In the genomic region with DNA sequence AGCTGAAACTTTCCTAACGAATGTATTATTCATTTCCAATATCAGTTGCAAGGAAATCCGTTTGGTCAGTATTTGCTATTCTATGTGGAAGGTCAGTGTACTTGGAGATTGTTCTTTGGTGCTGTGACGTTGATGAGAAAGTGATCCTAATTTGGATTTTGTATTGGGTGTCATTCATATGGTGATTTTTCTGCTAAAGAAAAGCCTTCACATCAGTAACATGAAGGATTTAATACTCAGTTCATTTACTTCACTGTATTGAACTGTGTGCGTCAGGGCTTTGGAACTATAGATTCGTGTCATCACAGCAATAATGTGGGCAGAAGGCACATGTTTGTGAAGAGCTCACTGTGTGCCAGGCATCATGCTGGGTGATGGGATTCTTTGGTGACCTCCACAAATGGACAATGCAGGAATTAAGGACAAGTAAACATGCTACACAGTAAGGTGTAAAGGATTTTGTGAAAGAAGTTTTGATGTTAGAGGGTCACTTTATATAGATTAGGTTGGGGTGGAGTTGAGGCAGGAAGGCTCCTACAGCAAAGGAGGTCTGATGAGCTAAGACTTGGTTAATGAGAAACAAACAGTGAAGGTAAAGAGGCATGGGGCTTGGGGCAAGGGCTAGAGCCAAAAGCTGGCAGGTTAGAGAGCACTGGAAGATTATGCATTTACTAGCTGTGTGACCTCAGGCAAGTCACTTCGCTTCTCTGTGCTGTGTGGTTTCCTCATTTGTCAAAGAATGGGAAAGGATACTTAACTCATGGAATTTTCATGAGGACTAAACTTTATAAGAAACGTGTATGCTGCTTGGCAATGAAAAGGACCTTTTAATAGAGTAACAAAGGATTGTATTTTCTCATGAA, we compare ENCODE assay signal across 22 cellular contexts. TPM values are rescaled to one million over a fixed set of nuclear protein-coding genes. Genes with fewer than 3 reads are reported as not detected.
DNase-seq lines count a peak whose midpoint lies in the region; ATAC-seq, FAIRE-seq and TF ChIP-seq lines count a peak whose summit lies in the region.
"Had no signal": no experiment of that assay in that cellular context is flagged by ENCODE, and none has a peak within 500 bp of the region (broad histone marks: within the 10 kb centered on the region; RNA-seq: fewer than 3 reads in every experiment).

No MANE protein-coding gene starts in this region.

- no peak for ATAC-seq in stimulated activated naive B cell treated with anti-CD40 and anti-IgM and Interleukin-4, amounts not matched to agents 10 μg/mL and 1 μg/mL and 100 μg/mL, for 72 hours (replicated peaks)
- no peak for ATAC-seq in left lobe of liver
- ATAC-seq: gastroesophageal sphincter, T-cell had no signal

- no peak for FAIRE-seq in D721Med (lab: Jason Lieb, UNC)
- FAIRE-seq: bronchial epithelial cell had no signal

- intact Hi-C loops in MCF 10A (cut with micrococcal nuclease) (no loop called here), mammary epithelial cell (cut with micrococcal nuclease) (no loop called here)

- no peaks in the 10 kb centered on the region for H4K20me1 ChIP-seq in mammary epithelial cell (ENCODE audit: insufficient read depth, low read length)

- H3K4me1 ChIP-seq in mammary epithelial cell (ENCODE audit: insufficient read depth, low read length): peaks cover 16% of the 10 kb centered on the region

- no peak overlapping the region for H3K4me3 ChIP-seq in mammary epithelial cell (replicated peaks in 1 of 3; ENCODE audit: insufficient read depth in 1 of 3, low read depth in 2 of 3, low read length in 3 of 3)
- H3K4me3 ChIP-seq: gastroesophageal sphincter, MG63, right atrium auricular region, upper lobe of left lung had no signal

- no peaks in the 10 kb centered on the region for H3K36me3 ChIP-seq in mammary epithelial cell (ENCODE audit: insufficient read depth, low read length)
- H3K36me3 ChIP-seq: gastroesophageal sphincter, MG63, right atrium auricular region had no signal

- DNase-seq in MCF 10A (ENCODE audit: unreplicated experiment): no peak
- DNase-seq in mammary epithelial cell: no peak
- DNase-seq in stimulated activated naive B cell treated with anti-CD40 and anti-IgM and Interleukin-4, amounts not matched to agents 10 μg/mL and 1 μg/mL and 100 μg/mL, for 72 hours: no peak
- no peak for DNase-seq in D721Med (ENCODE audit: insufficient read length, low spot score)
- DNase-seq in SW480 (ENCODE audit: low spot score): no peak
- no peak for DNase-seq in left lobe of liver (ENCODE audit: low spot score)
- DNase-seq: ACHN; activated CD4-positive, alpha-beta memory T cell treated with anti-CD3 and anti-CD28 coated beads, Interleukin-2, amount 10 ng/mL, durations not matched to agents 7 days and 5 days; erythroblast; MG63; NCI-H1694 treated with DMSO at 0.1 percent for 48 hours; NCI-H345; stimulated activated CD4-positive, alpha-beta T cell treated with anti-CD3 and anti-CD28 coated beads, Interleukin-15, amount 100 ng/mL, for 24 hours; stimulated activated naive CD4-positive, alpha-beta T cell treated with Interleukin-2 at 50 U/mL for 16 hours; T-cell; upper lobe of left lung had no signal

- H3K27me3 ChIP-seq in mammary epithelial cell (ENCODE audit: insufficient read depth, low read length): no peaks in the 10 kb centered on the region
- H3K27me3 ChIP-seq: gastroesophageal sphincter, MG63, right atrium auricular region, upper lobe of left lung had no signal

- dilution Hi-C loops in mammary epithelial cell (cut with HindIII; ENCODE audit: low sequenced_read_pairs): no loop called here

- TF ChIP-seq CTCF in MCF 10A (IDR thresholded peaks at IDR 0.05; ENCODE audit: unreplicated experiment): no peak
- TF ChIP-seq CTCF in mammary epithelial cell (conservative IDR thresholded peaks at IDR 0.05 in 1 of 2, IDR thresholded peaks at IDR 0.05 in 1 of 2; ENCODE audit: extremely low read depth in 1 of 2, insufficient read depth in 1 of 2, low read depth in 1 of 2, low read length in 2 of 2): no peak
- no peak for TF ChIP-seq CTCF in brain (conservative IDR thresholded peaks at IDR 0.05)
- no peak for TF ChIP-seq CTCF in D721Med (IDR thresholded peaks at IDR 0.05; ENCODE audit: insufficient read depth, missing control alignments)

- CTCF ChIA-PET in MCF 10A (lab: Yijun Ruan, JAX) (interaction anchor here (0.9 kb wide), 1 partner anchor 159 kb away, joined by 3 read pairs; no protein-coding TSS in a partner anchor), mammary epithelial cell (lab: Charles Lee; ENCODE audit: low non-redundant PET) (no interaction called here)

- in situ Hi-C loops in mammary epithelial cell (cut with MboI; ENCODE audit: low sequenced_read_pairs in 2 of 2): loop anchor here in 1 of 2 donors (10.0 to 25.0 kb wide), 2 partner anchors 105 to 398 kb away; no protein-coding TSS in a partner anchor

- 73% methylated on average over 7 of the region's 7 CpGs for WGBS in mammary epithelial cell (ENCODE audit: low coverage, missing lambda C conversion rate)

- H3K9me3 ChIP-seq in mammary epithelial cell (replicated peaks; ENCODE audit: insufficient read depth, low read length): no peaks in the 10 kb centered on the region
- H3K9me3 ChIP-seq: gastroesophageal sphincter, MG63, right atrium auricular region, upper lobe of left lung had no signal

- H3K27me3 Mint-ChIP-seq in MCF 10A (ENCODE audit: insufficient read depth, unreplicated experiment): no peaks in the 10 kb centered on the region
- peaks cover 3% of the 10 kb centered on the region for H3K27me3 Mint-ChIP-seq in IgD-negative memory B cell
- H3K27me3 Mint-ChIP-seq in brain: peaks cover 2% of the 10 kb centered on the region
- H3K27me3 Mint-ChIP-seq in stimulated activated naive B cell treated with anti-CD40 and anti-IgM and Interleukin-4, amounts not matched to agents 10 μg/mL and 1 μg/mL and 100 μg/mL, for 72 hours: no peaks in the 10 kb centered on the region
- H3K27me3 Mint-ChIP-seq: activated CD4-positive, alpha-beta memory T cell treated with anti-CD3 and anti-CD28 coated beads, Interleukin-2, amount 10 ng/mL, durations not matched to agents 7 days and 5 days; T-cell had no signal

- peaks cover 22% of the 10 kb centered on the region for H3K4me1 Mint-ChIP-seq in MCF 10A (ENCODE audit: insufficient read depth, unreplicated experiment)
- peaks cover 63 to 81% (median 73%) of the 10 kb centered on the region in 3 donors for H3K4me1 Mint-ChIP-seq in IgD-negative memory B cell
- H3K4me1 Mint-ChIP-seq in brain: peaks cover 99% of the 10 kb centered on the region
- peaks cover 42 to 80% of the 10 kb centered on the region in 2 donors for H3K4me1 Mint-ChIP-seq in stimulated activated naive B cell treated with anti-CD40 and anti-IgM and Interleukin-4, amounts not matched to agents 10 μg/mL and 1 μg/mL and 100 μg/mL, for 72 hours

- H3K36me3 Mint-ChIP-seq in MCF 10A (ENCODE audit: insufficient read depth, unreplicated experiment): peaks cover 8% of the 10 kb centered on the region
- H3K36me3 Mint-ChIP-seq in IgD-negative memory B cell: no peaks in the 10 kb centered on the region
- peaks cover 14% of the 10 kb centered on the region for H3K36me3 Mint-ChIP-seq in brain
- H3K36me3 Mint-ChIP-seq in stimulated activated naive B cell treated with anti-CD40 and anti-IgM and Interleukin-4, amounts not matched to agents 10 μg/mL and 1 μg/mL and 100 μg/mL, for 72 hours: peaks cover 12 to 28% of the 10 kb centered on the region in 2 donors

- H3K27ac ChIP-seq in mammary epithelial cell (ENCODE audit: insufficient read depth, low read depth, low read length): no peak overlapping the region
- H3K27ac ChIP-seq: gastroesophageal sphincter, upper lobe of left lung had no signal

- POLR2A ChIA-PET in MCF 10A (lab: Yijun Ruan, JAX): interaction anchor here (0.8 to 1.8 kb wide), 4 partner anchors 9 to 163 kb away, joined by 3 to 6 read pairs (median 6); no protein-coding TSS in a partner anchor

- H3K9ac ChIP-seq in mammary epithelial cell (ENCODE audit: insufficient read depth, low read length): no peak overlapping the region

- no peak overlapping the region for H3K4me2 ChIP-seq in mammary epithelial cell (ENCODE audit: insufficient read depth, low read depth, low read length)

- H2AFZ ChIP-seq in mammary epithelial cell (ENCODE audit: low read depth, low read length): no peak overlapping the region

- no TSS peak for BruUV-seq in MCF 10A (replicated peaks; lab: Mats Ljungman, UMichigan)
- no TSS peak for BruUV-seq in mammary epithelial cell (replicated peaks; lab: Mats Ljungman, UMichigan)

- H3K4me3 Mint-ChIP-seq in MCF 10A (ENCODE audit: unreplicated experiment) (no peak overlapping the region), IgD-negative memory B cell (peak overlapping the region in 3 of 4 donors; percentile 1 to 50 (median 44)), brain (peak overlapping the region in 4 of 5 experiments; percentile 5 to 57 (median 24))
- H3K4me3 Mint-ChIP-seq in stimulated activated naive B cell treated with anti-CD40 and anti-IgM and Interleukin-4, amounts not matched to agents 10 μg/mL and 1 μg/mL and 100 μg/mL, for 72 hours: no peak overlapping the region
- H3K4me3 Mint-ChIP-seq: activated CD4-positive, alpha-beta memory T cell treated with anti-CD3 and anti-CD28 coated beads, Interleukin-2, amount 10 ng/mL, durations not matched to agents 7 days and 5 days; activated T-helper 1 cell treated with anti-CD3 and anti-CD28 coated beads, Interleukin-12 subunit alpha, Interleukin-12 subunit beta, Interleukin-2, Interleukin-4 antibody, amounts not matched to agents 30 ng/mL and 10 ng/mL and 1 ng/mL, durations not matched to agents 14 hours and 24 hours and 36 hours had no signal

- no peaks in the 10 kb centered on the region for H3K9me3 Mint-ChIP-seq in MCF 10A (ENCODE audit: unreplicated experiment)
- no peaks in the 10 kb centered on the region for H3K9me3 Mint-ChIP-seq in IgD-negative memory B cell
- no peaks in the 10 kb centered on the region for H3K9me3 Mint-ChIP-seq in brain
- no peaks in the 10 kb centered on the region for H3K9me3 Mint-ChIP-seq in stimulated activated naive B cell treated with anti-CD40 and anti-IgM and Interleukin-4, amounts not matched to agents 10 μg/mL and 1 μg/mL and 100 μg/mL, for 72 hours
- H3K9me3 Mint-ChIP-seq: activated CD4-positive, alpha-beta memory T cell treated with anti-CD3 and anti-CD28 coated beads, Interleukin-2, amount 10 ng/mL, durations not matched to agents 7 days and 5 days; activated T-helper 1 cell treated with anti-CD3 and anti-CD28 coated beads, Interleukin-12 subunit alpha, Interleukin-12 subunit beta, Interleukin-2, Interleukin-4 antibody, amounts not matched to agents 30 ng/mL and 10 ng/mL and 1 ng/mL, durations not matched to agents 14 hours and 24 hours and 36 hours; T-cell had no signal

- H3K79me2 ChIP-seq in mammary epithelial cell (ENCODE audit: insufficient read depth, low read length): peaks cover 100% of the 10 kb centered on the region

- H3K27ac Mint-ChIP-seq in MCF 10A (ENCODE audit: low read depth, unreplicated experiment) (peak overlapping the region; percentile 57), IgD-negative memory B cell (peak overlapping the region in 1 of 3 donors; percentile 31), brain (peak overlapping the region in 4 of 5 experiments; percentile 8 to 34 (median 16))
- H3K27ac Mint-ChIP-seq in stimulated activated naive B cell treated with anti-CD40 and anti-IgM and Interleukin-4, amounts not matched to agents 10 μg/mL and 1 μg/mL and 100 μg/mL, for 72 hours: peak overlapping the region; percentile 67
- H3K27ac Mint-ChIP-seq: activated CD4-positive, alpha-beta memory T cell treated with anti-CD3 and anti-CD28 coated beads, Interleukin-2, amount 10 ng/mL, durations not matched to agents 7 days and 5 days; activated T-helper 1 cell treated with anti-CD3 and anti-CD28 coated beads, Interleukin-12 subunit alpha, Interleukin-12 subunit beta, Interleukin-2, Interleukin-4 antibody, amounts not matched to agents 30 ng/mL and 10 ng/mL and 1 ng/mL, durations not matched to agents 14 hours and 24 hours and 36 hours; T-cell had no signal

RNA-seq across cellular contexts. Expression of a gene that starts 12.1 kb away (rescaled TPM):
- 62.2 and 63.9 TPM in 2 replicates for total RNA-seq in MCF 10A (2022)
- total RNA-seq in mammary epithelial cell: 10 to 100 TPM; 42.5 to 53.7 TPM
- polyA plus RNA-seq in mammary epithelial cell: 19.7 TPM
- polyA minus RNA-seq in mammary epithelial cell: 93.6 TPM
- 21.9 TPM for polyA plus RNA-seq in IgD-negative memory B cell
- polyA plus RNA-seq in brain (ENCODE audit: insufficient read depth, low read depth, low replicate concordance): 35.6 TPM
- total RNA-seq in left lobe of liver: 26.4 TPM

Comparison
In these comparisons a context has a peak if more than half of its experiments do, and no peak if none do; other contexts are left out.
1. H3K4me3 Mint-ChIP-seq: peak in IgD-negative memory B cell (3 of 4) and brain (4 of 5); none in MCF 10A (single experiment) and stimulated activated naive B cell treated with anti-CD40 and anti-IgM and Interleukin-4, amounts not matched to agents 10 μg/mL and 1 μg/mL and 100 μg/mL, for 72 hours (0 of 2).